Comparison of ENCODE assay signal across 8 cellular contexts in genomic region chr4:10116625-10117423, GRCh38. TPM values are rescaled to one million over a fixed set of nuclear protein-coding genes. Genes with fewer than 3 reads are reported as not detected.
DNase-seq lines count a peak whose midpoint lies in the region; ATAC-seq, FAIRE-seq and TF ChIP-seq lines count a peak whose summit lies in the region.

Gene WDR1 (minus strand): TSS chr4:10116799. CDS start chr4:10116666, 133 bp downstream.

- FAIRE-seq in pancreas (lab: Jason Lieb, UNC), result no peak

- H3K27ac ChIP-seq in pancreas (peak within 1 kb of the TSS; percentile 80 to 95 (median 89)), thyroid gland (peak within 1 kb of the TSS; percentile 97 to 100 (median 99))

- peak; percentile 92 to 97 for TF ChIP-seq POLR2A in thyroid gland (IDR thresholded peaks at IDR 0.05)

- H3K4me3 ChIP-seq in GM12865 (ENCODE audit: low read depth, low read length), result peak within 1 kb of the TSS; percentile 80
- H3K4me3 ChIP-seq in pancreas, result peak within 1 kb of the TSS; percentile 65 to 82 (median 68)
- H3K4me3 ChIP-seq in thyroid gland (replicated peaks in 1 of 3), result peak within 1 kb of the TSS; percentile 4 to 69 (median 50)

- ATAC-seq in HG02678 (IDR thresholded peaks at IDR 0.05; ENCODE audit: unreplicated experiment) (peak; percentile 89), Right ventricle myocardium inferior (peak; percentile 99), pancreas (peak; percentile 95 to 98 (median 96))

- 0 to 1% methylated on average over 59 to 90 of the region's 90 CpGs for WGBS in pancreas, 2 donors
- WGBS in thyroid gland, 2 donors, result 1% methylated on average over 11 to 27 of the region's 90 CpGs

- no peaks in the 10 kb centered on the region for H3K27me3 ChIP-seq in pancreas
- H3K27me3 ChIP-seq in thyroid gland, result no peaks in the 10 kb centered on the region

- H3K4me1 ChIP-seq in pancreas, result peaks cover 5 to 11% (median 6%) of the 10 kb centered on the region in 3 donors
- peaks cover 48 to 70% of the 10 kb centered on the region in 2 donors for H3K4me1 ChIP-seq in thyroid gland

- H3K9me3 ChIP-seq in pancreas, result no peaks in the 10 kb centered on the region
- no peaks in the 10 kb centered on the region for H3K9me3 ChIP-seq in thyroid gland

- DNase-seq in GM12865 (ENCODE audit: low read depth) (peak; percentile 98), NCI-H128 (lab: John Stamatoyannopoulos, UW; ENCODE audit: unreplicated experiment) (peak; percentile 56), SW 1271 (lab: John Stamatoyannopoulos, UW) (peak; percentile 66 to 90), Right ventricle myocardium inferior (ENCODE audit: missing footprints) (peak; percentile 99), pancreas (peak; percentile 96 to 99 (median 97)), thyroid gland (peak; percentile 96 to 97)
- DNase-seq in activated naive CD8-positive, alpha-beta T cell treated with anti-CD3 and anti-CD28 coated beads, Interleukin-2, amount 50 U/mL, for 16 hours (ENCODE audit: low read depth, low spot score), result peak; percentile 67

- TF ChIP-seq CTCF in GM12865 (IDR thresholded peaks at IDR 0.05; ENCODE audit: insufficient read depth, low read depth, low read length, missing control alignments), result no peak
- TF ChIP-seq CTCF in pancreas (IDR thresholded peaks at IDR 0.05), result no peak
- TF ChIP-seq CTCF in thyroid gland (IDR thresholded peaks at IDR 0.05), result no peak

- intact Hi-C loops in Right ventricle myocardium inferior (cut with DNase I), result loop anchor here (2.0 kb wide), 2 partner anchors 32 to 98 kb away; no protein-coding TSS in a partner anchor
- intact Hi-C loops in pancreas (cut with DNase I), result no loop called here
- intact Hi-C loops in thyroid gland (cut with DNase I), result loop anchor here (10.0 kb wide), 1 partner anchor 102 kb away; no protein-coding TSS in a partner anchor

- H3K36me3 ChIP-seq in pancreas, result peaks cover 0 to 16% (median 3%) of the 10 kb centered on the region in 3 donors
- peaks cover 17 to 29% of the 10 kb centered on the region in 2 donors for H3K36me3 ChIP-seq in thyroid gland

RNA-seq across cellular contexts. Expression of gene WDR1, which starts in this region (rescaled TPM):
- total RNA-seq in Right ventricle myocardium inferior (210 TPM), pancreas (100 to 1,000 TPM in 1 of 6 donors, 10 to 100 TPM in 5; 56.8 to 102 (median 62.9) TPM), thyroid gland (100 to 1,000 TPM; 122 to 238 (median 213) TPM)
- polyA plus RNA-seq in pancreas, result 10 to 100 TPM; 30.0 to 43.3 TPM

Comparison
In these comparisons a context has a peak if more than half of its experiments do, and no peak if none do; other contexts are left out.
1. Peak in every context shown above with its lines: DNase-seq, ATAC-seq, H3K4me3 ChIP-seq and H3K27ac ChIP-seq.
2. intact Hi-C loops: an anchor here in Right ventricle myocardium inferior (2.0 kb wide) and thyroid gland (10.0 kb wide); none called in pancreas.